Comparison of ENCODE assay signal across 15 cellular contexts in the genomic region with DNA sequence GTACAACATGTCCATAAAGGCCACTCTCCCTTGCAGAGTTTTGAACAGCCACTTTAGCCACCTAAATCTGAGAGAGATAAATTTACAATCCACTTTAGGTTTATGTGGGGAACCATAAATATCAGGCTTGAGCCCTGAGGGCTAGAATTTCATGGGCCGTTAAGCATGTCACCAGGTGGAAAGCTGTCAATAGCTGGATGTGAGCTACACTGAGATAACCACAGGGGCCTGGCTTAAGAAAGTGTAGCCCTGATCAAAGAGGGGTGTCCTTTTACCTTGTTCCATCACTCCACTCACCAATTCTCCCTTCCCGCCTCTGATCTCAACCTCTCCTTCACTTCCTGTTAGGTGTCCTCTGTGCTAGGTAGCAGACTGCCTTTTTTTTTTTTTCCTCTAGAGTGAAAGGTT.
A peak's percentile ranks its signal among the peaks of the same experiment; 100 is the strongest.
DNase-seq lines count a peak whose midpoint lies in the region; ATAC-seq, FAIRE-seq and TF ChIP-seq lines count a peak whose summit lies in the region.
"Had no signal": no experiment of that assay in that cellular context is flagged by ENCODE, and none has a peak within 500 bp of the region (broad histone marks: within the 10 kb centered on the region; RNA-seq: fewer than 3 reads in every experiment).

No MANE protein-coding gene starts in this region.

- H3K9me3 ChIP-seq in BLaER1 (no peaks in the 10 kb centered on the region), OCI-LY7 (ENCODE audit: low read length) (no peaks in the 10 kb centered on the region), colonic mucosa (no peaks in the 10 kb centered on the region), body of pancreas (no peaks in the 10 kb centered on the region)

- no peak for DNase-seq in GM12891 (ENCODE audit: insufficient read length, low spot score)
- peak; percentile 76 for DNase-seq in OCI-LY7 (ENCODE audit: low spot score)
- no peak for DNase-seq in colonic mucosa
- DNase-seq in body of pancreas, result no peak
- DNase-seq in GM10248 (ENCODE audit: extremely low spot score), result no peak
- DNase-seq in SIG-M5 treated with dmso at 0.1 percent for 504 hours (lab: John Stamatoyannopoulos, UW; ENCODE audit: unreplicated experiment), result no peak
- DNase-seq: activated gamma-delta T cell treated with Interleukin-2 at 50 U/mL for 16 hours; CD8-positive, alpha-beta T cell; dorsolateral prefrontal cortex; head of caudate nucleus; small intestine; stimulated activated CD8-positive, alpha-beta memory T cell treated with anti-CD3 and anti-CD28 coated beads, Interleukin-4, amount 100 ng/mL, for 48 hours had no signal

- peak overlapping the region; percentile 78 for H3K4me2 ChIP-seq in BLaER1
- H3K4me2 ChIP-seq in OCI-LY7 (ENCODE audit: low read length), result peak overlapping the region; percentile 83

- peak overlapping the region; percentile 43; the same call in 1 of the 2 replicates for H2AFZ ChIP-seq in OCI-LY7 (ENCODE audit: low read length)

- intact Hi-C loops in OCI-LY7 (cut with micrococcal nuclease; ENCODE audit: unreplicated experiment), result loop anchor here (2.0 to 5.0 kb wide), 2 partner anchors 15 to 59 kb away; no protein-coding TSS in a partner anchor
- intact Hi-C loops in colonic mucosa (cut with DNase I), result no loop called here
- intact Hi-C loops in body of pancreas (cut with DNase I), result no loop called here

- H3K9ac ChIP-seq in BLaER1, result no peak overlapping the region
- no peak overlapping the region for H3K9ac ChIP-seq in colonic mucosa (ENCODE audit: low read depth in 2 of 2, low read length in 2 of 2)

- H3K9me2 ChIP-seq in OCI-LY7 (ENCODE audit: insufficient read depth, low read length), result no peaks in the 10 kb centered on the region

- CTCF ChIA-PET in OCI-LY7 (lab: Charles Lee; ENCODE audit: unreplicated experiment), result no interaction called here
- CTCF ChIA-PET in GM10248 (lab: Yijun Ruan, JAX), result interaction anchor here (1.1 to 1.3 kb wide), 5 partner anchors 13 to 66 kb away, joined by 4 to 6 read pairs (median 4); no protein-coding TSS in a partner anchor

- H3K27me3 ChIP-seq in BLaER1, result no peaks in the 10 kb centered on the region
- H3K27me3 ChIP-seq in colonic mucosa, result no peaks in the 10 kb centered on the region
- H3K27me3 ChIP-seq in body of pancreas, result no peaks in the 10 kb centered on the region
- H3K27me3 ChIP-seq: dorsolateral prefrontal cortex had no signal

- ATAC-seq in HG03571 (IDR thresholded peaks at IDR 0.05; ENCODE audit: unreplicated experiment), result peak; percentile 55
- ATAC-seq in body of pancreas, result no peak
- ATAC-seq: CD8-positive, alpha-beta T cell had no signal

- TF ChIP-seq POLR2A in GM12891 (IDR thresholded peaks at IDR 0.05; ENCODE audit: low read depth, low read length) (no peak), body of pancreas (IDR thresholded peaks at IDR 0.05) (no peak)

- WGBS in body of pancreas, 2 donors, result 90 to 94% methylated on average over 2 of the region's 2 CpGs

- peaks cover 44% of the 10 kb centered on the region for H3K4me1 ChIP-seq in BLaER1
- peaks cover 64% of the 10 kb centered on the region for H3K4me1 ChIP-seq in OCI-LY7 (ENCODE audit: insufficient read depth, low read length, poor library complexity, severe bottlenecking)
- H3K4me1 ChIP-seq in colonic mucosa, result no peaks in the 10 kb centered on the region
- H3K4me1 ChIP-seq in body of pancreas, result no peaks in the 10 kb centered on the region

- TF ChIP-seq CTCF in OCI-LY7 (conservative IDR thresholded peaks at IDR 0.05; ENCODE audit: low read length), result no peak
- no peak for TF ChIP-seq CTCF in colonic mucosa (IDR thresholded peaks at IDR 0.05)
- TF ChIP-seq CTCF in body of pancreas (IDR thresholded peaks at IDR 0.05), result no peak
- no peak for TF ChIP-seq CTCF in GM10248 (IDR thresholded peaks at IDR 0.05; ENCODE audit: control extremely low read depth, extremely low read depth, low read depth, missing control alignments)

- POLR2A ChIA-PET in OCI-LY7 (lab: Charles Lee) (interaction anchor here (0.6 to 2.2 kb wide), 6 partner anchors 11 to 110 kb away, joined by 3 to 8 read pairs (median 3); no protein-coding TSS in a partner anchor), GM10248 (lab: Yijun Ruan, JAX) (no interaction called here)

- no peak overlapping the region for H3K27ac ChIP-seq in BLaER1
- H3K27ac ChIP-seq in OCI-LY7 (ENCODE audit: low read depth, low read length, poor library complexity, severe bottlenecking), result peak overlapping the region; percentile 68
- H3K27ac ChIP-seq in colonic mucosa, result no peak overlapping the region
- no peak overlapping the region for H3K27ac ChIP-seq in body of pancreas
- H3K27ac ChIP-seq: dorsolateral prefrontal cortex, VCaP had no signal

- FAIRE-seq in GM12891 (lab: Jason Lieb, UNC), result peak; percentile 90
- FAIRE-seq: small intestine had no signal

- no TSS peak for BruUV-seq in OCI-LY7 (replicated peaks; lab: Mats Ljungman, UMichigan)

- no peaks in the 10 kb centered on the region for H3K79me2 ChIP-seq in OCI-LY7 (ENCODE audit: insufficient read depth, low read depth, low read length)

- H4K20me1 ChIP-seq in BLaER1, result no peaks in the 10 kb centered on the region
- no peaks in the 10 kb centered on the region for H4K20me1 ChIP-seq in OCI-LY7 (ENCODE audit: insufficient read depth, low read length)

- H3K4me3 ChIP-seq in BLaER1, result no peak overlapping the region
- H3K4me3 ChIP-seq in OCI-LY7 (ENCODE audit: low read depth, low read length, poor library complexity, severe bottlenecking), result peak overlapping the region; percentile 50
- no peak overlapping the region for H3K4me3 ChIP-seq in colonic mucosa
- H3K4me3 ChIP-seq in body of pancreas, result no peak overlapping the region
- H3K4me3 ChIP-seq: dorsolateral prefrontal cortex had no signal

- no peaks in the 10 kb centered on the region for H3K36me3 ChIP-seq in BLaER1
- H3K36me3 ChIP-seq in OCI-LY7 (ENCODE audit: insufficient read depth, low read length), result no peaks in the 10 kb centered on the region
- no peaks in the 10 kb centered on the region for H3K36me3 ChIP-seq in colonic mucosa
- no peaks in the 10 kb centered on the region for H3K36me3 ChIP-seq in body of pancreas (replicated peaks in 1 of 2; ENCODE audit: insufficient read depth in 1 of 2, low read depth in 2 of 2)

TF ChIP-seq in GM12891, 5 proteins besides CTCF, POLR2A, EP300 and RAD21:
- TF ChIP-seq POU2F2 (IDR thresholded peaks at IDR 0.05; ENCODE audit: low read depth, low read length) (no peak), TAF1 (IDR thresholded peaks at IDR 0.05; ENCODE audit: low read depth, low read length) (no peak), PAX5 (IDR thresholded peaks at IDR 0.05; ENCODE audit: insufficient read depth, low read length, severe bottlenecking) (peak; percentile 68), POLR2AphosphoS5 (IDR thresholded peaks at IDR 0.05; ENCODE audit: low read depth, low read length) (no peak), SPI1 (IDR thresholded peaks at IDR 0.05; ENCODE audit: low read depth, low read length) (no peak)
TF ChIP-seq in GM12891: peak in this region for 1.
